Comparison of ENCODE assay signal across 27 cellular contexts in genomic region chrX:95950679-95951078, GRCh38.
"Had no signal": no experiment of that assay in that cellular context is flagged by ENCODE, and none has a peak within 500 bp of the region (broad histone marks: within the 10 kb centered on the region; RNA-seq: fewer than 3 reads in every experiment).

No MANE protein-coding gene starts in this region.

- H3K4me1 Mint-ChIP-seq: naive thymus-derived CD8-positive, alpha-beta T cell; stimulated activated effector memory CD8-positive, alpha-beta T cell treated with anti-CD3 and anti-CD28 coated beads, Interleukin-12 subunit alpha, Interleukin-12 subunit beta, amount 100 ng/mL, for 72 hours had no signal

- H3K4me3 ChIP-seq: colonic mucosa, gastrocnemius medialis, ovary, psoas muscle, sigmoid colon, stomach, thyroid gland had no signal

- H3K27me3 Mint-ChIP-seq: dendritic cell treated with granulocyte-macrophage colony-stimulating factor and Interleukin-4, amounts not matched to agents 40 ng/mL and 50 ng/mL, for 4 days; naive thymus-derived CD8-positive, alpha-beta T cell had no signal

- H3K9me3 Mint-ChIP-seq: dendritic cell treated with granulocyte-macrophage colony-stimulating factor and Interleukin-4, amounts not matched to agents 40 ng/mL and 50 ng/mL, for 4 days; endodermal cell; type B pancreatic cell had no signal

- H3K27me3 ChIP-seq: colonic mucosa, gastrocnemius medialis, ovary, sigmoid colon, stomach, thyroid gland had no signal

- FAIRE-seq: keratinocyte had no signal

- H3K36me3 Mint-ChIP-seq: naive thymus-derived CD8-positive, alpha-beta T cell; stimulated activated effector memory CD8-positive, alpha-beta T cell treated with anti-CD3 and anti-CD28 coated beads, Interleukin-12 subunit alpha, Interleukin-12 subunit beta, amount 100 ng/mL, for 72 hours; type B pancreatic cell had no signal

- H3K27ac Mint-ChIP-seq: dendritic cell treated with granulocyte-macrophage colony-stimulating factor and Interleukin-4, amounts not matched to agents 40 ng/mL and 50 ng/mL, for 4 days; endodermal cell; naive thymus-derived CD8-positive, alpha-beta T cell; stimulated activated effector memory CD8-positive, alpha-beta T cell treated with anti-CD3 and anti-CD28 coated beads, Interleukin-12 subunit alpha, Interleukin-12 subunit beta, amount 100 ng/mL, for 72 hours; type B pancreatic cell had no signal

- DNase-seq: colonic mucosa; effector CD8-positive, alpha-beta T cell; endodermal cell; foreskin fibroblast; gastrocnemius medialis; head of caudate nucleus; mesenchymal stem cell; midbrain; naive thymus-derived CD8-positive, alpha-beta T cell; occipital lobe; ovary; posterior cingulate gyrus; psoas muscle; right cardiac atrium; sigmoid colon; stimulated activated CD4-positive, alpha-beta T cell treated with anti-CD3 and anti-CD28 coated beads, Interleukin-2, amount 100 ng/mL, for 24 hours; stimulated activated CD4-positive, alpha-beta T cell treated with anti-CD3 and anti-CD28 coated beads, Interleukin-4, amount 100 ng/mL, for 24 hours; stimulated activated naive CD4-positive, alpha-beta T cell treated with Interleukin-2 at 50 U/mL for 16 hours; stomach; thyroid gland had no signal

- H3K36me3 ChIP-seq: colonic mucosa, gastrocnemius medialis, ovary, sigmoid colon, stomach, thyroid gland had no signal

- H3K27ac ChIP-seq: colonic mucosa, epithelial cell of prostate, gastrocnemius medialis, ovary, psoas muscle, sigmoid colon, stomach, thyroid gland had no signal

- H3K4me3 Mint-ChIP-seq: dendritic cell treated with granulocyte-macrophage colony-stimulating factor and Interleukin-4, amounts not matched to agents 40 ng/mL and 50 ng/mL, for 4 days; endodermal cell; naive thymus-derived CD8-positive, alpha-beta T cell; stimulated activated effector memory CD8-positive, alpha-beta T cell treated with anti-CD3 and anti-CD28 coated beads, Interleukin-12 subunit alpha, Interleukin-12 subunit beta, amount 100 ng/mL, for 72 hours; type B pancreatic cell had no signal

- ATAC-seq: esophagus mucosa; gastrocnemius medialis; left lobe of liver; naive thymus-derived CD8-positive, alpha-beta T cell; psoas muscle; right cardiac atrium; stimulated activated effector memory CD8-positive, alpha-beta T cell treated with anti-CD3 and anti-CD28 coated beads, Interleukin-12 subunit alpha, Interleukin-12 subunit beta, amount 100 ng/mL, for 72 hours had no signal

- H3K4me1 ChIP-seq: colonic mucosa, gastrocnemius medialis, psoas muscle, sigmoid colon, stomach, thyroid gland had no signal

- H3K9me3 ChIP-seq: colonic mucosa, gastrocnemius medialis, ovary, psoas muscle, sigmoid colon, stomach, thyroid gland had no signal
